Comparison of ENCODE assay signal across 18 cellular contexts in the genomic region with DNA sequence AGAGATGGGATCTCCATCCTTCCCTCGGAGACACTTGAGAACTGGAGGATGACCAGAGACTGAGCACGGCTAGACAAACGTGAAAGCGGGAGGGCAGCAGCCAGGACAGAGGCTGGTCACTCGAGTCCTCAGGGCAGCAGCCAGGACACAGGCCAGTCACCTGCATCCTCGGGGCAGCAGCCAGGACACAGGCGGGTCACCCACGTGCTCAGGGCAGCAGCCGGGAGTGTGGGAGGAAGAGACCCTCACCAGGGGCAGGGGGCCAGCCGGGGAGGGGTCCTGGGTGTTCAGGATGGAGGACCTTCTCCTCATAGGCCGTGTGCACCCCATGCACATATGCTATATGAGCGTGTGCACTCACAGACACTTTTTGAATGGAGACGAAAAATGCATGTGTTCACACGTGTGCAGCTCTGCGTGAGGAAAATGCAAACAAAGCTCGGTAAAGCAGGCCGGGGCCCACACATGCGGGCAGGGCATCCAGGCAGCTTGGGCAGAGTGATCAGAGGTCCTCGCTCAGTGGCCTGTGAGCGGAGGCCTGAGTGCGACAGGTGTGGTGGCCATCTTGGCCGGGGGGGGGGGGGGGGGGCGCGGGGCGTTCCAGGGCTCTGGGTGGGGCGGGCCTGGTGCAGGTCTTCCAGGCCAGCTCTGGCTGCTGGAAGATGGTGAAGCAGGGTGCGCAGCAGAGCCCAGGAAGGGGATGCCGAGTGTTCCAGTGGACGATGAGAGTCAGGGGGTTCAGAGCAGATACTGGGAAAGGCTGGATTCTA. TPM values are rescaled to one million over a fixed set of nuclear protein-coding genes. Genes with fewer than 3 reads are reported as not detected.
A peak's percentile ranks its signal among the peaks of the same experiment; 100 is the strongest.
DNase-seq lines count a peak whose midpoint lies in the region; ATAC-seq and TF ChIP-seq lines count a peak whose summit lies in the region.
"Had no signal": no experiment of that assay in that cellular context is flagged by ENCODE, and none has a peak within 500 bp of the region (broad histone marks: within the 10 kb centered on the region; RNA-seq: fewer than 3 reads in every experiment).

No MANE protein-coding gene starts in this region.

- no peak overlapping the region for H3K27ac ChIP-seq in HEK293 (ENCODE audit: extremely low read depth, low read depth, low read length)

- TF ChIP-seq CTCF in HEK293 (tag by site-specific recombination; IDR thresholded peaks at IDR 0.05) (no peak), glutamatergic neuron (IDR thresholded peaks at IDR 0.05; ENCODE audit: partially characterized antibody, unreplicated experiment) (no peak), mucosa of descending colon (IDR thresholded peaks at IDR 0.05) (no peak)

- no peaks in the 10 kb centered on the region for H3K36me3 Mint-ChIP-seq in activated naive CD4-positive, alpha-beta T cell treated with anti-CD3 and anti-CD28 coated beads, Interleukin-2, amount 50 U/mL, for 24 hours
- H3K36me3 Mint-ChIP-seq in activated naive CD4-positive, alpha-beta T cell treated with anti-CD3 and anti-CD28 coated beads for 36 hours (ENCODE audit: low read depth) = no peaks in the 10 kb centered on the region
- H3K36me3 Mint-ChIP-seq in glutamatergic neuron (ENCODE audit: unreplicated experiment) = no peaks in the 10 kb centered on the region
- H3K36me3 Mint-ChIP-seq: CD4-positive, CD25-positive, alpha-beta regulatory T cell; CD8-positive, alpha-beta memory T cell had no signal

- intact Hi-C loops in activated naive CD4-positive, alpha-beta T cell treated with anti-CD3 and anti-CD28 coated beads for 36 hours (cut with micrococcal nuclease) = no loop called here
- intact Hi-C loops in mucosa of descending colon (cut with DNase I, micrococcal nuclease) = no loop called here

- H3K36me3 ChIP-seq in HEK293 (ENCODE audit: control insufficient read depth in 2 of 2, insufficient read depth in 1 of 2, low read length in 2 of 2) (no peaks in the 10 kb centered on the region), mucosa of descending colon (ENCODE audit: low read depth) (no peaks in the 10 kb centered on the region)
- H3K36me3 ChIP-seq: BLaER1 treated with 17β-estradiol and CSF1 and Interleukin-3, amounts not matched to agents 10 nM and 100 nM had no signal

- H3K9me3 Mint-ChIP-seq in activated naive CD4-positive, alpha-beta T cell treated with anti-CD3 and anti-CD28 coated beads, Interleukin-2, amount 50 U/mL, for 24 hours = no peaks in the 10 kb centered on the region
- H3K9me3 Mint-ChIP-seq in activated naive CD4-positive, alpha-beta T cell treated with anti-CD3 and anti-CD28 coated beads for 36 hours = no peaks in the 10 kb centered on the region
- H3K9me3 Mint-ChIP-seq in glutamatergic neuron (ENCODE audit: unreplicated experiment) = peaks cover 13% of the 10 kb centered on the region
- H3K9me3 Mint-ChIP-seq: CD8-positive, alpha-beta memory T cell; GM23338 had no signal

- H3K4me1 Mint-ChIP-seq in activated naive CD4-positive, alpha-beta T cell treated with anti-CD3 and anti-CD28 coated beads, Interleukin-2, amount 50 U/mL, for 24 hours = peaks cover 7% of the 10 kb centered on the region
- no peaks in the 10 kb centered on the region for H3K4me1 Mint-ChIP-seq in activated naive CD4-positive, alpha-beta T cell treated with anti-CD3 and anti-CD28 coated beads for 36 hours (ENCODE audit: low read depth)
- H3K4me1 Mint-ChIP-seq in glutamatergic neuron (ENCODE audit: low read depth, unreplicated experiment) = peaks cover 4% of the 10 kb centered on the region

- H3K4me1 ChIP-seq in HEK293 (ENCODE audit: control insufficient read depth, insufficient read depth, low read length) (no peaks in the 10 kb centered on the region), mucosa of descending colon (ENCODE audit: low read depth) (no peaks in the 10 kb centered on the region)

- CTCF ChIA-PET in activated naive CD4-positive, alpha-beta T cell treated with anti-CD3 and anti-CD28 coated beads for 36 hours (lab: Charles Lee) = no interaction called here
- CTCF ChIA-PET in HEK293 (lab: Yijun Ruan, JAX) = no interaction called here

- POLR2A ChIA-PET in HEK293 (lab: Yijun Ruan, JAX) = no interaction called here

- DNase-seq in activated naive CD4-positive, alpha-beta T cell treated with anti-CD3 and anti-CD28 coated beads for 36 hours = no peak
- DNase-seq in glutamatergic neuron = no peak
- DNase-seq in mucosa of descending colon = no peak
- no peak for DNase-seq in stimulated activated CD4-positive, alpha-beta T cell treated with anti-CD3 and anti-CD28 coated beads, Interleukin-4, amount 100 ng/mL, for 1 hour
- DNase-seq in HPDE6-E6E7 (ENCODE audit: extremely low spot score) = no peak
- DNase-seq: CD4-positive, CD25-positive, alpha-beta regulatory T cell; CD8-positive, alpha-beta memory T cell; COR-L47; DMS 273 treated with DMSO at 0.1 percent for 48 hours; DMS79 treated with DMSO at 0.1 percent for 48 hours; GF-D8; KBM-7 had no signal

- H3K9me3 ChIP-seq in HEK293 (ENCODE audit: control insufficient read depth, insufficient read depth, low read depth, low read length) = no peaks in the 10 kb centered on the region
- no peaks in the 10 kb centered on the region for H3K9me3 ChIP-seq in mucosa of descending colon
- H3K9me3 ChIP-seq: BLaER1 treated with 17β-estradiol and CSF1 and Interleukin-3, amounts not matched to agents 10 nM and 100 nM had no signal

- H3K4me3 ChIP-seq in HEK293 (ENCODE audit: low read depth, low read length) = no peak overlapping the region
- no peak overlapping the region for H3K4me3 ChIP-seq in mucosa of descending colon
- H3K4me3 ChIP-seq: BLaER1 treated with 17β-estradiol and CSF1 and Interleukin-3, amounts not matched to agents 10 nM and 100 nM; GM23338 had no signal

- no peak overlapping the region for H3K4me3 Mint-ChIP-seq in activated naive CD4-positive, alpha-beta T cell treated with anti-CD3 and anti-CD28 coated beads, Interleukin-2, amount 50 U/mL, for 24 hours
- H3K4me3 Mint-ChIP-seq in activated naive CD4-positive, alpha-beta T cell treated with anti-CD3 and anti-CD28 coated beads for 36 hours = no peak overlapping the region
- peak overlapping the region; percentile 38 for H3K4me3 Mint-ChIP-seq in glutamatergic neuron (ENCODE audit: unreplicated experiment)
- H3K4me3 Mint-ChIP-seq: B cell; CD4-positive, CD25-positive, alpha-beta regulatory T cell; CD8-positive, alpha-beta memory T cell; GM23338 had no signal

- H3K27me3 Mint-ChIP-seq in activated naive CD4-positive, alpha-beta T cell treated with anti-CD3 and anti-CD28 coated beads, Interleukin-2, amount 50 U/mL, for 24 hours = no peaks in the 10 kb centered on the region
- H3K27me3 Mint-ChIP-seq in activated naive CD4-positive, alpha-beta T cell treated with anti-CD3 and anti-CD28 coated beads for 36 hours (ENCODE audit: low read depth) = no peaks in the 10 kb centered on the region
- H3K27me3 Mint-ChIP-seq in glutamatergic neuron (ENCODE audit: unreplicated experiment) = peaks cover 5% of the 10 kb centered on the region

- H3K27ac Mint-ChIP-seq in activated naive CD4-positive, alpha-beta T cell treated with anti-CD3 and anti-CD28 coated beads, Interleukin-2, amount 50 U/mL, for 24 hours = peak overlapping the region; percentile 49
- no peak overlapping the region for H3K27ac Mint-ChIP-seq in activated naive CD4-positive, alpha-beta T cell treated with anti-CD3 and anti-CD28 coated beads for 36 hours
- no peak overlapping the region for H3K27ac Mint-ChIP-seq in glutamatergic neuron (ENCODE audit: unreplicated experiment)
- H3K27ac Mint-ChIP-seq: B cell, GM23338 had no signal

- ATAC-seq in mucosa of descending colon = no peak
- ATAC-seq: GM23338, HCT116 had no signal

TF ChIP-seq in HEK293, 187 proteins besides CTCF, POLR2A, EP300 and RAD21:
- TF ChIP-seq KLF1 (tag by site-specific recombination; IDR thresholded peaks at IDR 0.05) (no peak), SCRT2 (tag by site-specific recombination; IDR thresholded peaks at IDR 0.05) (peak; percentile 46)

RNA-seq across cellular contexts. Expression of gene ZNF469, which starts 26.7 kb away (rescaled TPM):
- total RNA-seq in activated naive CD4-positive, alpha-beta T cell treated with anti-CD3 and anti-CD28 coated beads for 36 hours = under 1 TPM; 0.15 to 0.17 TPM
- total RNA-seq in glutamatergic neuron (ENCODE audit: unreplicated experiment) (0.56 TPM), mucosa of descending colon (1 to 10 TPM in 1 of 3 donors, under 1 TPM in 2; 0.35 to 1.4 (median 0.51) TPM)

RNA-seq across cellular contexts. Expression of gene ZFPM1, which starts 43.6 kb away (rescaled TPM):
- total RNA-seq in activated naive CD4-positive, alpha-beta T cell treated with anti-CD3 and anti-CD28 coated beads for 36 hours = 10 to 100 TPM; 11.0 to 12.2 TPM
- 11.1 TPM for total RNA-seq in glutamatergic neuron (ENCODE audit: unreplicated experiment)
- 10 to 100 TPM in 1 of 3 donors, 1 to 10 TPM in 2; 5.2 to 10.3 (median 7.2) TPM for total RNA-seq in mucosa of descending colon
